In genomic region chr12:66533767-66534166, GRCh38 we compare ENCODE assay signal across 25 cellular contexts.
DNase-seq lines count a peak whose midpoint lies in the region; ATAC-seq, FAIRE-seq and TF ChIP-seq lines count a peak whose summit lies in the region.
"Had no signal": no experiment of that assay in that cellular context is flagged by ENCODE, and none has a peak within 500 bp of the region (broad histone marks: within the 10 kb centered on the region; RNA-seq: fewer than 3 reads in every experiment).

No MANE protein-coding gene starts in this region.

- no peaks in the 10 kb centered on the region for H3K79me2 ChIP-seq in Karpas-422 (ENCODE audit: low read length)
- H3K79me2 ChIP-seq in smooth muscle cell (ENCODE audit: low read depth): no peaks in the 10 kb centered on the region

- no peak overlapping the region for H3K27ac ChIP-seq in Karpas-422 (ENCODE audit: low read length)
- no peak overlapping the region for H3K27ac ChIP-seq in small intestine (ENCODE audit: low read depth in 1 of 2, low read length in 1 of 2)
- no peak overlapping the region for H3K27ac ChIP-seq in smooth muscle cell (ENCODE audit: low read depth)
- H3K27ac ChIP-seq: A549; BLaER1 treated with 17β-estradiol and CSF1 and Interleukin-3, amounts not matched to agents 10 nM and 100 nM; GM23248 had no signal

- FAIRE-seq in small intestine (lab: Jason Lieb, UNC): no peak
- FAIRE-seq: A549, G401.6, H1 had no signal

- no peak overlapping the region for H3K4me3 Mint-ChIP-seq in activated naive CD4-positive, alpha-beta T cell treated with anti-CD3 and anti-CD28 coated beads, Interleukin-2, amount 10 ng/mL, durations not matched to agents 7 days and 5 days
- H3K4me3 Mint-ChIP-seq: CD14-positive monocyte; CD4-positive, alpha-beta T cell had no signal

- WGBS in small intestine, 3 donors: 84 to 86% (median 85%) methylated on average over 2 of the region's 2 CpGs
- 94% methylated on average over 2 of the region's 2 CpGs for WGBS in smooth muscle cell (ENCODE audit: low lambda C conversion rate)

- no peaks in the 10 kb centered on the region for H3K27me3 Mint-ChIP-seq in activated naive CD4-positive, alpha-beta T cell treated with anti-CD3 and anti-CD28 coated beads, Interleukin-2, amount 10 ng/mL, durations not matched to agents 7 days and 5 days
- H3K27me3 Mint-ChIP-seq: CD4-positive, alpha-beta T cell had no signal

- H3K4me1 ChIP-seq in Karpas-422 (ENCODE audit: low read length) (peaks cover 8% of the 10 kb centered on the region), small intestine (ENCODE audit: control insufficient read depth in 2 of 2, insufficient read depth in 1 of 2, low read depth in 1 of 2, low read length in 1 of 2) (no peaks in the 10 kb centered on the region), smooth muscle cell (ENCODE audit: low read depth) (no peaks in the 10 kb centered on the region)
- H3K4me1 ChIP-seq: A549; BE2C; BLaER1 treated with 17β-estradiol and CSF1 and Interleukin-3, amounts not matched to agents 10 nM and 100 nM had no signal

- no peaks in the 10 kb centered on the region for H3K36me3 Mint-ChIP-seq in activated naive CD4-positive, alpha-beta T cell treated with anti-CD3 and anti-CD28 coated beads, Interleukin-2, amount 10 ng/mL, durations not matched to agents 7 days and 5 days
- H3K36me3 Mint-ChIP-seq: CD14-positive monocyte had no signal

- H3K9ac ChIP-seq in Karpas-422 (ENCODE audit: low read length) (no peak overlapping the region), smooth muscle cell (ENCODE audit: low read depth) (no peak overlapping the region)
- H3K9ac ChIP-seq: BLaER1 treated with 17β-estradiol and CSF1 and Interleukin-3, amounts not matched to agents 10 nM and 100 nM; GM23248 had no signal

- no peaks in the 10 kb centered on the region for H3K9me3 ChIP-seq in Karpas-422 (ENCODE audit: low read length)
- no peaks in the 10 kb centered on the region for H3K9me3 ChIP-seq in small intestine (ENCODE audit: control insufficient read depth, low read depth)
- no peaks in the 10 kb centered on the region for H3K9me3 ChIP-seq in smooth muscle cell (replicated peaks; ENCODE audit: low read depth)
- H3K9me3 ChIP-seq: A549, BE2C had no signal

- ATAC-seq in GM18868 (IDR thresholded peaks at IDR 0.05; ENCODE audit: unreplicated experiment): peak; percentile 60
- ATAC-seq: A549 had no signal

- H3K36me3 ChIP-seq in GM06990 (ENCODE audit: control insufficient read depth, insufficient read depth, low read length): no peaks in the 10 kb centered on the region
- H3K36me3 ChIP-seq in Karpas-422 (ENCODE audit: insufficient read depth, low read length): no peaks in the 10 kb centered on the region
- no peaks in the 10 kb centered on the region for H3K36me3 ChIP-seq in small intestine (ENCODE audit: control insufficient read depth in 2 of 2, insufficient read depth in 2 of 2, low read length in 2 of 2)
- no peaks in the 10 kb centered on the region for H3K36me3 ChIP-seq in smooth muscle cell (ENCODE audit: low read depth)
- H3K36me3 ChIP-seq: BE2C had no signal

- no peaks in the 10 kb centered on the region for H3K27me3 ChIP-seq in GM06990 (replicated peaks; ENCODE audit: control insufficient read depth, insufficient read depth, low read length)
- H3K27me3 ChIP-seq in Karpas-422 (ENCODE audit: low read length): no peaks in the 10 kb centered on the region
- H3K27me3 ChIP-seq in small intestine (ENCODE audit: control insufficient read depth in 2 of 2, insufficient read depth in 2 of 2, low read length in 2 of 2): no peaks in the 10 kb centered on the region
- H3K27me3 ChIP-seq in smooth muscle cell (ENCODE audit: low read depth): no peaks in the 10 kb centered on the region
- H3K27me3 ChIP-seq: BE2C; BLaER1 treated with 17β-estradiol and CSF1 and Interleukin-3, amounts not matched to agents 10 nM and 100 nM had no signal

- H3K9me2 ChIP-seq in Karpas-422 (replicated peaks; ENCODE audit: insufficient read depth, low read length): no peaks in the 10 kb centered on the region

- no peaks in the 10 kb centered on the region for H3K4me1 Mint-ChIP-seq in activated naive CD4-positive, alpha-beta T cell treated with anti-CD3 and anti-CD28 coated beads, Interleukin-2, amount 10 ng/mL, durations not matched to agents 7 days and 5 days
- H3K4me1 Mint-ChIP-seq: CD14-positive monocyte had no signal

- CTCF ChIA-PET in activated naive CD4-positive, alpha-beta T cell treated with anti-CD3 and anti-CD28 coated beads, Interleukin-2, amount 10 ng/mL, durations not matched to agents 7 days and 5 days (lab: Charles Lee): interaction anchor here (0.8 kb wide), 1 partner anchor 17 kb away, joined by 3 read pairs; no protein-coding TSS in a partner anchor

- H3K4me3 ChIP-seq in GM06990 (replicated peaks; ENCODE audit: low read depth, low read length) (no peak overlapping the region), Karpas-422 (ENCODE audit: low read length) (no peak overlapping the region), small intestine (ENCODE audit: low read depth in 1 of 2, low read length in 2 of 2) (no peak overlapping the region), smooth muscle cell (no peak overlapping the region)
- H3K4me3 ChIP-seq: A549; BLaER1 treated with 17β-estradiol and CSF1 and Interleukin-3, amounts not matched to agents 10 nM and 100 nM; GM23248 had no signal

- peak; percentile 23 for DNase-seq in GM06990 (ENCODE audit: extremely low read depth, insufficient read length)
- peak; percentile 57 for DNase-seq in Karpas-422
- DNase-seq in OCI-M1 (lab: John Stamatoyannopoulos, UW): peak; percentile 46
- DNase-seq in activated naive CD4-positive, alpha-beta T cell treated with anti-CD3 and anti-CD28 coated beads, Interleukin-2, amount 10 ng/mL, durations not matched to agents 7 days and 5 days: no peak
- DNase-seq in small intestine: no peak
- DNase-seq in smooth muscle cell (lab: John Stamatoyannopoulos, UW; ENCODE audit: unreplicated experiment): no peak
- DNase-seq in NCI-H345 (lab: John Stamatoyannopoulos, UW): no peak
- DNase-seq: 8988T; ACHN; AML-193; BE2C; Calu3; CD4-positive, alpha-beta T cell; COR-L47; DMS53; DMS79 treated with DMSO at 0.1 percent for 48 hours; GM23248; H7; HCEC 1CT had no signal

- no peak overlapping the region for H2AFZ ChIP-seq in Karpas-422 (ENCODE audit: low read length)
- no peak overlapping the region for H2AFZ ChIP-seq in smooth muscle cell (ENCODE audit: low read depth)
- H2AFZ ChIP-seq: GM23248 had no signal

- no peak for TF ChIP-seq CTCF in GM06990 (IDR thresholded peaks at IDR 0.05; ENCODE audit: insufficient read depth, low read length, poor library complexity, severe bottlenecking)
- TF ChIP-seq CTCF in smooth muscle cell (IDR thresholded peaks at IDR 0.05; ENCODE audit: borderline replicate concordance, insufficient read depth, poor library complexity, severe bottlenecking): no peak

- H4K20me1 ChIP-seq in Karpas-422 (ENCODE audit: insufficient read depth, low read depth, low read length): no peaks in the 10 kb centered on the region
- no peaks in the 10 kb centered on the region for H4K20me1 ChIP-seq in smooth muscle cell (ENCODE audit: low read depth)
- H4K20me1 ChIP-seq: BLaER1 treated with 17β-estradiol and CSF1 and Interleukin-3, amounts not matched to agents 10 nM and 100 nM had no signal

- no peaks in the 10 kb centered on the region for H3K9me3 Mint-ChIP-seq in activated naive CD4-positive, alpha-beta T cell treated with anti-CD3 and anti-CD28 coated beads, Interleukin-2, amount 10 ng/mL, durations not matched to agents 7 days and 5 days
- H3K9me3 Mint-ChIP-seq: CD4-positive, alpha-beta T cell had no signal

- no peaks in the 10 kb centered on the region for H3F3A ChIP-seq in smooth muscle cell (ENCODE audit: low read depth)

- no peak overlapping the region for H3K27ac Mint-ChIP-seq in activated naive CD4-positive, alpha-beta T cell treated with anti-CD3 and anti-CD28 coated beads, Interleukin-2, amount 10 ng/mL, durations not matched to agents 7 days and 5 days
- H3K27ac Mint-ChIP-seq: CD14-positive monocyte; CD4-positive, alpha-beta T cell had no signal

- no peak overlapping the region for H3K4me2 ChIP-seq in Karpas-422 (ENCODE audit: low read depth, low read length, poor library complexity, severe bottlenecking)
- H3K4me2 ChIP-seq in smooth muscle cell: no peak overlapping the region
- H3K4me2 ChIP-seq: A549; BLaER1 treated with 17β-estradiol and CSF1 and Interleukin-3, amounts not matched to agents 10 nM and 100 nM had no signal

Comparison
In these comparisons a context has a peak if more than half of its experiments do, and no peak if none do; other contexts are left out.
1. DNase-seq: peak in GM06990 (single experiment), Karpas-422 (single experiment) and OCI-M1 (single experiment); none in activated naive CD4-positive, alpha-beta T cell treated with anti-CD3 and anti-CD28 coated beads, Interleukin-2, amount 10 ng/mL, durations not matched to agents 7 days and 5 days (single experiment), small intestine (single experiment), smooth muscle cell (single experiment) and NCI-H345 (single experiment).